ENCODE assay signal across 22 cellular contexts in genomic region chr7:66953044-66953427, GRCh38. TPM values are rescaled to one million over a fixed set of nuclear protein-coding genes. Genes with fewer than 3 reads are reported as not detected.
A peak's percentile ranks its signal among the peaks of the same experiment; 100 is the strongest.
DNase-seq lines count a peak whose midpoint lies in the region; ATAC-seq, FAIRE-seq and TF ChIP-seq lines count a peak whose summit lies in the region.
"Had no signal": no experiment of that assay in that cellular context is flagged by ENCODE, and none has a peak within 500 bp of the region (broad histone marks: within the 10 kb centered on the region; RNA-seq: fewer than 3 reads in every experiment).

No MANE protein-coding gene starts in this region.

- H3K9me3 ChIP-seq in HCT116 (ENCODE audit: control insufficient read depth in 1 of 2, insufficient read depth in 1 of 2, low read depth in 1 of 2, low read length in 2 of 2), result no peaks in the 10 kb centered on the region
- no peaks in the 10 kb centered on the region for H3K9me3 ChIP-seq in SJSA1 (replicated peaks)
- H3K9me3 ChIP-seq in small intestine (ENCODE audit: control insufficient read depth, low read depth), result no peaks in the 10 kb centered on the region
- H3K9me3 ChIP-seq: thoracic aorta had no signal

- BruUV-seq in HCT116 (replicated peaks; lab: Mats Ljungman, UMichigan), result no TSS peak

- H3K27me3 ChIP-seq in HCT116 (ENCODE audit: insufficient read depth, low read length) (no peaks in the 10 kb centered on the region), SJSA1 (replicated peaks) (no peaks in the 10 kb centered on the region), small intestine (ENCODE audit: control insufficient read depth in 2 of 2, insufficient read depth in 2 of 2, low read length in 2 of 2) (no peaks in the 10 kb centered on the region)

- H3K36me3 Mint-ChIP-seq in endothelial cell (ENCODE audit: low read depth, unreplicated experiment), result peaks cover 36% of the 10 kb centered on the region

- no peak for TF ChIP-seq RAD21 in HCT116 (IDR thresholded peaks at IDR 0.05; ENCODE audit: low read depth)

- H3K4me3 ChIP-seq in HCT116 (replicated peaks in 1 of 2; ENCODE audit: low read depth in 1 of 2, low read length in 2 of 2), result peak overlapping the region in 1 of 2 experiments; percentile 14; a peak in 1 of 4 replicates
- H3K4me3 ChIP-seq in SJSA1, result no peak overlapping the region
- no peak overlapping the region for H3K4me3 ChIP-seq in small intestine (ENCODE audit: low read depth in 1 of 2, low read length in 2 of 2)
- H3K4me3 ChIP-seq: lung, thoracic aorta had no signal

- H3K4me3 Mint-ChIP-seq in endothelial cell (ENCODE audit: unreplicated experiment), result peak overlapping the region; percentile 40
- H3K4me3 Mint-ChIP-seq: activated CD4-positive, alpha-beta T cell treated with anti-CD3 and anti-CD28 coated beads, Interleukin-2, amount 10 ng/mL, durations not matched to agents 7 days and 5 days had no signal

- no peaks in the 10 kb centered on the region for H3K4me1 Mint-ChIP-seq in endothelial cell (ENCODE audit: unreplicated experiment)
- H3K4me1 Mint-ChIP-seq: activated CD4-positive, alpha-beta T cell treated with anti-CD3 and anti-CD28 coated beads, Interleukin-2, amount 10 ng/mL, durations not matched to agents 7 days and 5 days had no signal

- H3K4me1 ChIP-seq in HCT116 (ENCODE audit: control insufficient read depth in 1 of 2, insufficient read depth in 2 of 2, low read length in 2 of 2) (peaks cover 12 to 22% of the 10 kb centered on the region in 2 experiments), SJSA1 (replicated peaks) (peaks cover 12% of the 10 kb centered on the region), small intestine (ENCODE audit: control insufficient read depth in 2 of 2, insufficient read depth in 1 of 2, low read depth in 1 of 2, low read length in 1 of 2) (peaks cover 4 to 5% of the 10 kb centered on the region in 2 donors)

- H3K27ac Mint-ChIP-seq in endothelial cell (ENCODE audit: unreplicated experiment), result no peak overlapping the region
- H3K27ac Mint-ChIP-seq: activated CD4-positive, alpha-beta T cell treated with anti-CD3 and anti-CD28 coated beads, Interleukin-2, amount 10 ng/mL, durations not matched to agents 7 days and 5 days had no signal

- H3K27me3 Mint-ChIP-seq in endothelial cell (ENCODE audit: unreplicated experiment), result peaks cover 2% of the 10 kb centered on the region
- H3K27me3 Mint-ChIP-seq: activated CD4-positive, alpha-beta T cell treated with anti-CD3 and anti-CD28 coated beads, Interleukin-2, amount 10 ng/mL, durations not matched to agents 7 days and 5 days; naive B cell had no signal

- POLR2A ChIA-PET in HCT116 (lab: Charles Lee), result no interaction called here

- intact Hi-C loops in HCT116 (cut with micrococcal nuclease), result no loop called here

- H3K9me2 ChIP-seq in HCT116 (ENCODE audit: insufficient read depth), result no peaks in the 10 kb centered on the region

- no peaks in the 10 kb centered on the region for H3K79me2 ChIP-seq in HCT116 (ENCODE audit: insufficient read depth, low read length)

- H3K27ac ChIP-seq in HCT116 (ENCODE audit: low read depth, low read length) (peak overlapping the region; percentile 25; the same call in 1 of the 2 replicates), SJSA1 (peak overlapping the region; percentile 21; the same call in 1 of the 2 replicates), small intestine (ENCODE audit: low read depth in 1 of 2, low read length in 1 of 2) (peak overlapping the region; percentile 25 to 93)
- H3K27ac ChIP-seq: thoracic aorta had no signal

- WGBS in small intestine, 3 donors, result 25 to 61% (median 35%) methylated on average over 5 of the region's 5 CpGs

- H3K36me3 ChIP-seq in HCT116 (ENCODE audit: control insufficient read depth in 1 of 2, insufficient read depth in 2 of 2, low read length in 2 of 2) (peaks cover 32 to 42% of the 10 kb centered on the region in 2 experiments; a peak in 3 of 4 replicates), SJSA1 (peaks cover 84% of the 10 kb centered on the region), small intestine (ENCODE audit: control insufficient read depth in 2 of 2, insufficient read depth in 2 of 2, low read length in 2 of 2) (peaks cover 23 to 29% of the 10 kb centered on the region in 2 donors)

- H4K20me1 ChIP-seq in HCT116 (ENCODE audit: insufficient read depth), result no peaks in the 10 kb centered on the region

- no peaks in the 10 kb centered on the region for H3K9me3 Mint-ChIP-seq in endothelial cell (ENCODE audit: unreplicated experiment)
- H3K9me3 Mint-ChIP-seq: activated CD4-positive, alpha-beta T cell treated with anti-CD3 and anti-CD28 coated beads, Interleukin-2, amount 10 ng/mL, durations not matched to agents 7 days and 5 days; naive B cell had no signal

- RAD21 ChIA-PET in HCT116 (lab: Charles Lee; ENCODE audit: low non-redundant PET in 1 of 2, low total read pairs in 2 of 2, uncharacterized antibody in 2 of 2, unreplicated experiment in 2 of 2), result interaction anchor here in 1 of 2 experiments (0.6 kb wide), 1 partner anchor 432 kb away, joined by 7 read pairs; no protein-coding TSS in a partner anchor

- no peak for TF ChIP-seq POLR2A in HCT116 (IDR thresholded peaks at IDR 0.05; ENCODE audit: borderline replicate concordance, extremely low read depth, insufficient read depth, insufficient read length)

- TF ChIP-seq CTCF in HCT116 (IDR thresholded peaks at IDR 0.05 in 2 of 3, conservative IDR thresholded peaks at IDR 0.05 in 1 of 3; ENCODE audit: borderline replicate concordance in 1 of 3, insufficient read depth in 1 of 3, low read depth in 2 of 3, low read length in 2 of 3) (no peak), endothelial cell (IDR thresholded peaks at IDR 0.05; ENCODE audit: unreplicated experiment) (no peak)

- CTCF ChIA-PET in HCT116 (lab: Charles Lee), result no interaction called here

- DNase-seq in HCT116 (ENCODE audit: low read depth, low spot score) (no peak), SJSA1 (ENCODE audit: low read depth in 1 of 2, low spot score in 2 of 2) (no peak), endothelial cell (ENCODE audit: low spot score) (no peak), small intestine (peak; percentile 41), NCI-H1694 (lab: John Stamatoyannopoulos, UW) (no peak)
- DNase-seq: activated CD4-positive, alpha-beta T cell treated with anti-CD3 and anti-CD28 coated beads, Interleukin-2, amount 10 ng/mL, durations not matched to agents 7 days and 5 days; AML-193; DND-41; hippocampal formation; naive B cell; NCI-H526 treated with DMSO at 0.1 percent for 48 hours; right cardiac atrium; SHP77 treated with DMSO at 0.1 percent for 48 hours; stimulated activated naive CD4-positive, alpha-beta T cell; T-helper 1 cell had no signal

- no peak for ATAC-seq in HCT116
- ATAC-seq in HG02981 (IDR thresholded peaks at IDR 0.05; ENCODE audit: unreplicated experiment), result no peak
- ATAC-seq in HG03039 (IDR thresholded peaks at IDR 0.05; ENCODE audit: unreplicated experiment), result no peak
- no peak for ATAC-seq in HG03439 (IDR thresholded peaks at IDR 0.05; ENCODE audit: unreplicated experiment)

- no peak for FAIRE-seq in small intestine (lab: Jason Lieb, UNC)
- FAIRE-seq: HTR-8/SVneo, islet of Langerhans had no signal

- H3K9ac ChIP-seq in HCT116 (ENCODE audit: low read length), result 0 out of 2 replicates have a peak overlapping the region, but pooled peaks have one; percentile 43

- H2AFZ ChIP-seq in HCT116 (ENCODE audit: low read depth, low read length, poor library complexity, severe bottlenecking), result no peak overlapping the region

- H3K4me2 ChIP-seq in HCT116 (ENCODE audit: low read length), result peak overlapping the region; percentile 72

TF ChIP-seq in HCT116, 20 proteins besides CTCF, POLR2A, EP300 and RAD21 (continues in another document):
- TF ChIP-seq FOSL1 (IDR thresholded peaks at IDR 0.05; ENCODE audit: low read depth) (no peak), MAX (IDR thresholded peaks at IDR 0.05) (no peak), REST (IDR thresholded peaks at IDR 0.05; ENCODE audit: low read depth) (no peak), ZFX (IDR thresholded peaks at IDR 0.05) (no peak), JUND (IDR thresholded peaks at IDR 0.05) (no peak)

RNA-seq across cellular contexts. Expression of gene TMEM248, which starts 32.0 kb away (rescaled TPM):
- 59.3 TPM for total RNA-seq in HCT116 (2021; ENCODE audit: unreplicated experiment)
- polyA plus RNA-seq in HCT116 (2012), result 44.2 and 46.3 TPM in 2 replicates
- 97.2 and 97.9 TPM in 2 replicates for total RNA-seq in SJSA1 (2014; rRNA removed; shearing (Covaris generic))
- total RNA-seq in endothelial cell (ENCODE audit: unreplicated experiment), result 97.7 TPM
- polyA plus RNA-seq in small intestine, result 10 to 100 TPM; 16.3 to 49.7 (median 24.9) TPM

RNA-seq across cellular contexts. Expression of gene SBDS, which starts 42.4 kb away (rescaled TPM):
- 50.1 TPM for total RNA-seq in HCT116 (2021; ENCODE audit: unreplicated experiment)
- polyA plus RNA-seq in HCT116 (2012), result 37.4 and 41.0 TPM in 2 replicates
- total RNA-seq in SJSA1 (2014; rRNA removed; shearing (Covaris generic)), result 130 and 158 TPM in 2 replicates
- 53.5 TPM for total RNA-seq in endothelial cell (ENCODE audit: unreplicated experiment)
- polyA plus RNA-seq in small intestine, result 100 to 1,000 TPM; 141 to 309 (median 264) TPM

RNA-seq across cellular contexts. Expression of gene TYW1, which starts 43.6 kb away (rescaled TPM):
- 16.6 TPM for total RNA-seq in HCT116 (2021; ENCODE audit: unreplicated experiment)
- 8.9 and 9.6 TPM in 2 replicates for polyA plus RNA-seq in HCT116 (2012)
- total RNA-seq in SJSA1 (2014; rRNA removed; shearing (Covaris generic)), result 17.3 and 23.0 TPM in 2 replicates
- 12.8 TPM for total RNA-seq in endothelial cell (ENCODE audit: unreplicated experiment)
- polyA plus RNA-seq in small intestine, result 10 to 100 TPM in 1 of 3 donors, 1 to 10 TPM in 2; 3.4 to 11.5 (median 4.6) TPM
